In genomic region chr2:177772529-177772928, GRCh38 we compare ENCODE assay signal across 8 cellular contexts.
DNase-seq lines count a peak whose midpoint lies in the region; TF ChIP-seq lines count a peak whose summit lies in the region.

No MANE protein-coding gene starts in this region.

- in situ Hi-C loops in astrocyte of the spinal cord (cut with HindIII; ENCODE audit: low sequenced_read_pairs): no loop called here

- no peak overlapping the region for H3K4me3 ChIP-seq in astrocyte of the spinal cord (ENCODE audit: low read depth, low read length)

- peak; percentile 28 for DNase-seq in NCI-H2029 treated with DMSO at 0.1 percent for 48 hours (lab: John Stamatoyannopoulos, UW)
- DNase-seq in NCI-H2029 (lab: John Stamatoyannopoulos, UW): no peak
- peak; percentile 34 for DNase-seq in LHCN-M2 (ENCODE audit: low read depth)
- peak; percentile 65 for DNase-seq in astrocyte of the spinal cord (ENCODE audit: low read depth, low spot score)
- peak; percentile 51 for DNase-seq in myocyte (ENCODE audit: low read depth)
- no peak for DNase-seq in UCSD-AML1 (lab: John Stamatoyannopoulos, UW; ENCODE audit: unreplicated experiment)
- DNase-seq in amniotic stem cell (lab: John Stamatoyannopoulos, UW): no peak
- DNase-seq in hepatic stellate cell (ENCODE audit: low spot score): no peak

- TF ChIP-seq CTCF in astrocyte of the spinal cord (IDR thresholded peaks at IDR 0.05; ENCODE audit: low read depth, low read length): peak; percentile 59

Comparison
In these comparisons a context has a peak if more than half of its experiments do, and no peak if none do; other contexts are left out.
1. DNase-seq: peak in NCI-H2029 treated with DMSO at 0.1 percent for 48 hours (single experiment), LHCN-M2 (single experiment), astrocyte of the spinal cord (single experiment) and myocyte (single experiment); none in NCI-H2029 (single experiment), UCSD-AML1 (single experiment), amniotic stem cell (single experiment) and hepatic stellate cell (single experiment).